25 cellular contexts compared by ENCODE assay signal in genomic region chr20:3307078-3307477, GRCh38.
DNase-seq lines count a peak whose midpoint lies in the region; ATAC-seq and TF ChIP-seq lines count a peak whose summit lies in the region.
"Had no signal": no experiment of that assay in that cellular context is flagged by ENCODE, and none has a peak within 500 bp of the region (broad histone marks: within the 10 kb centered on the region; RNA-seq: fewer than 3 reads in every experiment).

No MANE protein-coding gene starts in this region.

- peaks cover 12% of the 10 kb centered on the region for H3K4me1 Mint-ChIP-seq in osteocyte (ENCODE audit: unreplicated experiment)
- H3K4me1 Mint-ChIP-seq: natural killer cell had no signal

- H3K27me3 Mint-ChIP-seq in osteocyte (ENCODE audit: unreplicated experiment) = no peaks in the 10 kb centered on the region
- H3K27me3 Mint-ChIP-seq: activated T-cell treated with anti-CD3 and anti-CD28 coated beads, Interleukin-2, amount 50 U/mL, for 24 hours had no signal

- no peak overlapping the region for H3K4me3 Mint-ChIP-seq in osteocyte (ENCODE audit: unreplicated experiment)
- H3K4me3 Mint-ChIP-seq: activated T-cell treated with anti-CD3 and anti-CD28 coated beads, Interleukin-2, amount 50 U/mL, for 24 hours; natural killer cell; T-helper 1 cell treated with Interleukin-12 subunit alpha and Interleukin-12 subunit beta and Interleukin-4 antibody, amounts not matched to agents 30 μg/mL and 1 μg/mL, for 36 hours had no signal

- H3K36me3 Mint-ChIP-seq in osteocyte (ENCODE audit: unreplicated experiment) = peaks cover 68% of the 10 kb centered on the region
- H3K36me3 Mint-ChIP-seq: natural killer cell had no signal

- peak; percentile 23 for DNase-seq in CD1c-positive myeloid dendritic cell (ENCODE audit: extremely low spot score)
- peak; percentile 21 for DNase-seq in NCI-H2196 (lab: John Stamatoyannopoulos, UW; ENCODE audit: unreplicated experiment)
- peak; percentile 32 for DNase-seq in foreskin melanocyte
- no peak for DNase-seq in osteocyte (ENCODE audit: extremely low spot score, unreplicated experiment)
- DNase-seq in NCI-H82 (lab: John Stamatoyannopoulos, UW) = no peak
- DNase-seq in NCI-H1105 (lab: John Stamatoyannopoulos, UW) = no peak
- no peak for DNase-seq in effector CD4-positive, alpha-beta T cell
- DNase-seq: activated CD4-positive, alpha-beta T cell treated with anti-CD3 and anti-CD28 coated beads for 4 hours; activated CD8-positive, alpha-beta memory T cell treated with anti-CD3 and anti-CD28 coated beads for 24 hours; activated T-cell treated with anti-CD3 and anti-CD28 coated beads, Interleukin-2, amount 50 U/mL, for 24 hours; Calu3; H7; kidney glomerular epithelial cell; natural killer cell; NCI-H1048; NCI-H2081 treated with DMSO at 0.1 percent for 48 hours; NCI-H446; PC-9; retina; SJCRH30; stimulated activated CD4-positive, alpha-beta T cell treated with anti-CD3 and anti-CD28 coated beads, Interleukin-12 subunit alpha, Interleukin-12 subunit beta, amount 100 ng/mL, for 4 hours; stimulated activated CD4-positive, alpha-beta T cell treated with anti-CD3 and anti-CD28 coated beads, Interleukin-4, amount 100 ng/mL, for 24 hours; stimulated activated naive CD4-positive, alpha-beta T cell treated with Interleukin-2 at 50 U/mL for 16 hours had no signal

- H3K27ac Mint-ChIP-seq in osteocyte (ENCODE audit: unreplicated experiment) = peak overlapping the region; percentile 27
- H3K27ac Mint-ChIP-seq: natural killer cell; T-helper 1 cell treated with Interleukin-12 subunit alpha and Interleukin-12 subunit beta and Interleukin-4 antibody, amounts not matched to agents 30 μg/mL and 1 μg/mL, for 36 hours had no signal

- no peaks in the 10 kb centered on the region for H3K9me3 Mint-ChIP-seq in osteocyte (ENCODE audit: unreplicated experiment)
- H3K9me3 Mint-ChIP-seq: activated T-cell treated with anti-CD3 and anti-CD28 coated beads, Interleukin-2, amount 50 U/mL, for 24 hours; natural killer cell; T-helper 1 cell treated with Interleukin-12 subunit alpha and Interleukin-12 subunit beta and Interleukin-4 antibody, amounts not matched to agents 30 μg/mL and 1 μg/mL, for 36 hours had no signal

- no peak for TF ChIP-seq CTCF in osteocyte (IDR thresholded peaks at IDR 0.05)

- ATAC-seq in GM18519 (IDR thresholded peaks at IDR 0.05; ENCODE audit: low FRiP score, unreplicated experiment) = no peak
- ATAC-seq: natural killer cell had no signal

Comparison
In these comparisons a context has a peak if more than half of its experiments do, and no peak if none do; other contexts are left out.
1. DNase-seq: peak in CD1c-positive myeloid dendritic cell (single experiment), NCI-H2196 (single experiment) and foreskin melanocyte (single experiment); none in osteocyte (single experiment), NCI-H82 (single experiment), NCI-H1105 (single experiment) and effector CD4-positive, alpha-beta T cell (single experiment).